Comparison of ENCODE assay signal across 8 cellular contexts in the genomic region with DNA sequence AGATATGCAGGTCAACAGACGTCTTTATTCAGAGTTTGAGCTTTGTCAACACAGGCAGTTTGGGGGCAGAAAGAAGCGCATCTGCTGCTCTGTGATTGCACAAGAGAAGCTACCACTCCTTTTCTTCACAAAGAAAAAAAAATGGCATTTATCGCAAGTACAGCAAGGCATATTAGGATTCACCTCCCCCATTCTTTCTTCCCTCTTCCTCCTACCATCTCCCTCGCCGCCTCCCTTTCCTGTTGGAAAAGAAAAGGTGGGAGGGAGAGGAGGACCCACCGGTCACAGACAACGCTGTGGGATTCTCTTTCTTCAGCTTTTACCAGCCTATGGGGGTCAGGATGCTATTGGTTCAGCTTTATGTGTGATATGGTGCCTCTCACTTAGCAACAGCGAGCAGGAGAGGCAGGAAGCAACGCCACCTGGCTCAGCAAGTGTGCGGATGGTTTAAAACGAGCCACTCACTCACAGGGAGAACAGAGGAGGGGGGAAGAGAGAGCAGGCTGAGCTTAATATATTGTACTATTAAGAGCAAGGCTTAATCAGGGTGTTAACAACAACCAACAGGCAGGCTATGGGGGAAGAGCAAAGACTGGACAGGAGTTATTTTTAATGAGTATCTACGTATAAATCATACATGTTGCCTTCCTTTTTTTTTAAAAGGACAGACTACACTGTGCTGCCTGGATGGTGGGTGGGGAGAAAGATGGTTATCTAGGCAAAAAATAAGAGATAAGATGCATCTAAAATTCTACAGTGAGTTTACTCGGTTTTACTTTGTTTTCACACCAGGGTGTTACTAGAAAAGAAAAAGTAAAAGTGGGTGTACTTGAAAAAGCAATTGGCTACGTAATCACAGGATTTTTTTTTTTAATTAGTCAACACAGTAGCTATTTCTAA.
DNase-seq lines count a peak whose midpoint lies in the region; ATAC-seq and TF ChIP-seq lines count a peak whose summit lies in the region.

No MANE protein-coding gene starts in this region.

- H3K27me3 Mint-ChIP-seq in natural killer cell treated with Interleukin-12 subunit alpha and Interleukin-12 subunit beta and Interleukin-15 and Interleukin-18, amount 100 ng/mL, for 72 hours = peaks cover 38 to 54% of the 10 kb centered on the region in 2 donors
- no peaks in the 10 kb centered on the region for H3K27me3 Mint-ChIP-seq in type B pancreatic cell

- ATAC-seq in natural killer cell treated with Interleukin-12 subunit alpha and Interleukin-12 subunit beta and Interleukin-15 and Interleukin-18, amount 100 ng/mL, for 72 hours = peak; percentile 79 to 82
- ATAC-seq in GM18519 (IDR thresholded peaks at IDR 0.05; ENCODE audit: low FRiP score, unreplicated experiment) = no peak

- peak overlapping the region; percentile 49 for H3K4me3 ChIP-seq in fibroblast of villous mesenchyme (ENCODE audit: low read depth, low read length)

- H3K36me3 Mint-ChIP-seq in natural killer cell treated with Interleukin-12 subunit alpha and Interleukin-12 subunit beta and Interleukin-15 and Interleukin-18, amount 100 ng/mL, for 72 hours = no peaks in the 10 kb centered on the region
- H3K36me3 Mint-ChIP-seq in type B pancreatic cell = no peaks in the 10 kb centered on the region

- TF ChIP-seq CTCF in fibroblast of villous mesenchyme (IDR thresholded peaks at IDR 0.05; ENCODE audit: insufficient read depth, low read depth, low read length) (no peak), type B pancreatic cell (conservative IDR thresholded peaks at IDR 0.05) (no peak)

- H3K27ac Mint-ChIP-seq in natural killer cell treated with Interleukin-12 subunit alpha and Interleukin-12 subunit beta and Interleukin-15 and Interleukin-18, amount 100 ng/mL, for 72 hours = peak overlapping the region; percentile 69 to 78
- H3K27ac Mint-ChIP-seq in type B pancreatic cell = peak overlapping the region; percentile 94

- peak; percentile 28 for DNase-seq in EH (ENCODE audit: low read depth)
- DNase-seq in HT1080 (ENCODE audit: low read depth) = peak; percentile 93
- DNase-seq in NOMO-1 treated with DMSO at 0.1 percent for 48 hours (lab: John Stamatoyannopoulos, UW; ENCODE audit: unreplicated experiment) = peak; percentile 49
- DNase-seq in activated T-helper 9 cell treated with anti-CD3 and anti-CD28 coated beads, Interleukin-2, amount 50 U/mL, for 16 hours (ENCODE audit: low read depth) = peak; percentile 4
- peak; percentile 60 for DNase-seq in fibroblast of villous mesenchyme (ENCODE audit: low read depth)
- DNase-seq in natural killer cell treated with Interleukin-12 subunit alpha and Interleukin-12 subunit beta and Interleukin-15 and Interleukin-18, amount 100 ng/mL, for 72 hours (ENCODE audit: low spot score) = no peak
- no peak for DNase-seq in type B pancreatic cell (ENCODE audit: extremely low spot score, unreplicated experiment)

- H3K4me1 Mint-ChIP-seq in natural killer cell treated with Interleukin-12 subunit alpha and Interleukin-12 subunit beta and Interleukin-15 and Interleukin-18, amount 100 ng/mL, for 72 hours (ENCODE audit: low read depth in 2 of 2) = peaks cover 27 to 35% of the 10 kb centered on the region in 2 donors
- peaks cover 57% of the 10 kb centered on the region for H3K4me1 Mint-ChIP-seq in type B pancreatic cell (ENCODE audit: unreplicated experiment)

- H3K9me3 Mint-ChIP-seq in natural killer cell treated with Interleukin-12 subunit alpha and Interleukin-12 subunit beta and Interleukin-15 and Interleukin-18, amount 100 ng/mL, for 72 hours = no peaks in the 10 kb centered on the region
- H3K9me3 Mint-ChIP-seq in type B pancreatic cell = no peaks in the 10 kb centered on the region

- H3K4me3 Mint-ChIP-seq in natural killer cell treated with Interleukin-12 subunit alpha and Interleukin-12 subunit beta and Interleukin-15 and Interleukin-18, amount 100 ng/mL, for 72 hours = peak overlapping the region; percentile 97
- H3K4me3 Mint-ChIP-seq in type B pancreatic cell = peak overlapping the region; percentile 83

Comparison
In these comparisons a context has a peak if more than half of its experiments do, and no peak if none do; other contexts are left out.
1. DNase-seq: peak in EH (single experiment), HT1080 (single experiment), NOMO-1 treated with DMSO at 0.1 percent for 48 hours (single experiment), activated T-helper 9 cell treated with anti-CD3 and anti-CD28 coated beads, Interleukin-2, amount 50 U/mL, for 16 hours (single experiment) and fibroblast of villous mesenchyme (single experiment); none in natural killer cell treated with Interleukin-12 subunit alpha and Interleukin-12 subunit beta and Interleukin-15 and Interleukin-18, amount 100 ng/mL, for 72 hours (single experiment) and type B pancreatic cell (single experiment).